ENCODE assay signal across 8 cellular contexts in the genomic region with DNA sequence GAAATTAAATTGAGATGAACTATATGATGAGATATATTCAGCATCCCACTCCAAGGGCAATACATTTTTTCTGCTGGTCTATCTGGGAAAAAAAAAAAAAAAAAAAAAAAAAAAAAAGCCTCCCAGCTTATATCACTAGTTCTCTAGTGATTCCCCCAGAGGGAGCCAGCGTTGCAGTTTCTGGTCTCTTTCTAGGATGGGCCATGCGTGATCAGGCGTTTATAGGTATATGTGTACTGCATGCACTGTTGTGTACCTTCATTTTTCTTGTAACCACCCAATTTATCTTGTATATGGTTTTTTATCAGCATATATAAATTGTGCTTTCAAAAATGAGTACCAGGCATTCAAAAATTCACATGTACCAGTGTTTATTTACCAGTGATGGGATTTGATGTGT. TPM values are rescaled to one million over a fixed set of nuclear protein-coding genes. Genes with fewer than 3 reads are reported as not detected.
DNase-seq lines count a peak whose midpoint lies in the region; ATAC-seq, FAIRE-seq and TF ChIP-seq lines count a peak whose summit lies in the region.

No MANE protein-coding gene starts in this region.

- no peaks in the 10 kb centered on the region for H3K9me3 ChIP-seq in GM12878 (replicated peaks; ENCODE audit: control insufficient read depth, insufficient read depth, low read length)

- 0 out of 2 replicates have a peak, but pooled peaks have one; percentile 36 for TF ChIP-seq RAD21 in GM12878 (IDR thresholded peaks at IDR 0.05; ENCODE audit: insufficient read depth, low read depth, low read length)

- intact Hi-C loops in GM12878 (cut with micrococcal nuclease; ENCODE audit: unreplicated experiment), result no loop called here

- peaks cover 13 to 35% of the 10 kb centered on the region in 2 donors for H3K27me3 Mint-ChIP-seq in natural killer cell treated with Interleukin-12 subunit alpha and Interleukin-12 subunit beta and Interleukin-15 and Interleukin-18, amount 100 ng/mL, for 72 hours

- SMC1A ChIA-PET in GM12878 (lab: Charles Lee; ENCODE audit: uncharacterized antibody, unreplicated experiment), result no interaction called here

- H3K9ac ChIP-seq in GM12878 (ENCODE audit: control insufficient read depth, insufficient read depth, low read length), result no peak overlapping the region

- POLR2A ChIA-PET in GM12878 (lab: Charles Lee), result no interaction called here

- DNase-seq in GM12864 (ENCODE audit: low read depth), result no peak
- peak; percentile 56 for DNase-seq in NB4 (ENCODE audit: low read depth)
- no peak for DNase-seq in GM12878 (ENCODE audit: low read depth, low spot score)
- DNase-seq in natural killer cell treated with Interleukin-12 subunit alpha and Interleukin-12 subunit beta and Interleukin-15 and Interleukin-18, amount 100 ng/mL, for 72 hours (ENCODE audit: low spot score), result no peak
- DNase-seq in RCC 7860 (ENCODE audit: low spot score), result no peak
- DNase-seq in GOT3 (lab: John Stamatoyannopoulos, UW), result no peak

- TF ChIP-seq EP300 in GM12878 (IDR thresholded peaks at IDR 0.05; ENCODE audit: borderline replicate concordance in 1 of 2, control insufficient read depth in 1 of 2, low read depth in 2 of 2, low read length in 2 of 2), result no peak

- RAD21 ChIA-PET in GM12878 (lab: Charles Lee; ENCODE audit: unreplicated experiment), result no interaction called here

- WGBS in GM12878 (ENCODE audit: insufficient coverage, insufficient replicate concordance, low lambda C conversion rate, missing lambda C conversion rate), result 1% methylated on average over 3 of the region's 3 CpGs

- peak; percentile 69 for ATAC-seq in GM12878
- no peak for ATAC-seq in natural killer cell treated with Interleukin-12 subunit alpha and Interleukin-12 subunit beta and Interleukin-15 and Interleukin-18, amount 100 ng/mL, for 72 hours
- ATAC-seq in GM18870 (IDR thresholded peaks at IDR 0.05; ENCODE audit: unreplicated experiment), result no peak

- H3K36me3 Mint-ChIP-seq in natural killer cell treated with Interleukin-12 subunit alpha and Interleukin-12 subunit beta and Interleukin-15 and Interleukin-18, amount 100 ng/mL, for 72 hours, result no peaks in the 10 kb centered on the region

- H3K27ac ChIP-seq in 22Rv1 (no peak overlapping the region), GM12878 (ENCODE audit: control insufficient read depth, insufficient read depth) (no peak overlapping the region)

- H3K4me3 Mint-ChIP-seq in natural killer cell treated with Interleukin-12 subunit alpha and Interleukin-12 subunit beta and Interleukin-15 and Interleukin-18, amount 100 ng/mL, for 72 hours, result no peak overlapping the region

- no peaks in the 10 kb centered on the region for H4K20me1 ChIP-seq in GM12878 (ENCODE audit: control insufficient read depth, insufficient read depth)

- no peaks in the 10 kb centered on the region for H3K9me3 Mint-ChIP-seq in natural killer cell treated with Interleukin-12 subunit alpha and Interleukin-12 subunit beta and Interleukin-15 and Interleukin-18, amount 100 ng/mL, for 72 hours

- in situ Hi-C loops in GM12878 (cut with MboI), result no loop called here

- no TSS peak for BruUV-seq in GM12878 (replicated peaks; lab: Mats Ljungman, UMichigan)

- H3K4me1 ChIP-seq in GM12878 (ENCODE audit: control insufficient read depth, insufficient read depth, low read length), result no peaks in the 10 kb centered on the region

- no peak overlapping the region for H3K27ac Mint-ChIP-seq in natural killer cell treated with Interleukin-12 subunit alpha and Interleukin-12 subunit beta and Interleukin-15 and Interleukin-18, amount 100 ng/mL, for 72 hours

- no peaks in the 10 kb centered on the region for H3K79me2 ChIP-seq in GM12878 (ENCODE audit: control insufficient read depth, insufficient read depth, low read length)

- no peak overlapping the region for H3K4me2 ChIP-seq in GM12878 (ENCODE audit: control insufficient read depth, insufficient read depth)

- peak; percentile 41 for TF ChIP-seq CTCF in 22Rv1 (IDR thresholded peaks at IDR 0.05)
- TF ChIP-seq CTCF in GM12864 (IDR thresholded peaks at IDR 0.05; ENCODE audit: low read depth, low read length, missing control alignments), result peak; percentile 33
- TF ChIP-seq CTCF in NB4 (IDR thresholded peaks at IDR 0.05; ENCODE audit: low read depth, low read length), result peak; percentile 48
- peak in 2 of 3 experiments; percentile 17 to 26; a peak in 1 of 6 replicates for TF ChIP-seq CTCF in GM12878 (IDR thresholded peaks at IDR 0.05 in 2 of 3, conservative IDR thresholded peaks at IDR 0.05 in 1 of 3; ENCODE audit: control insufficient read depth in 2 of 3, extremely low read depth in 1 of 3, insufficient read depth in 1 of 3, low read depth in 3 of 3, low read length in 3 of 3)

- FAIRE-seq in GM12878 (lab: Jason Lieb, UNC), result no peak
- FAIRE-seq in RCC 7860 (lab: Jason Lieb, UNC), result no peak

- no peak overlapping the region for H2AFZ ChIP-seq in GM12878 (ENCODE audit: control insufficient read depth, low read depth, low read length)

- no peak overlapping the region for H3K4me3 ChIP-seq in GM12864 (ENCODE audit: low read depth, low read length)
- no peak overlapping the region for H3K4me3 ChIP-seq in NB4 (ENCODE audit: low read depth, low read length)
- H3K4me3 ChIP-seq in GM12878, result no peak overlapping the region

- no peaks in the 10 kb centered on the region for H3K36me3 ChIP-seq in GM12878 (ENCODE audit: control insufficient read depth in 2 of 2, insufficient read depth in 2 of 2, low read length in 1 of 2)

- no peaks in the 10 kb centered on the region; a peak in 1 of 4 replicates for H3K27me3 ChIP-seq in GM12878 (replicated peaks in 1 of 2; ENCODE audit: control insufficient read depth in 2 of 2, insufficient read depth in 2 of 2, low read length in 1 of 2)

- TF ChIP-seq POLR2A in NB4 (IDR thresholded peaks at IDR 0.05; ENCODE audit: extremely low read depth, insufficient read length) (no peak), GM12878 (IDR thresholded peaks at IDR 0.05; ENCODE audit: low read depth, low read length) (no peak)

- CTCF ChIA-PET in GM12878 (lab: Yijun Ruan, JAX), result interaction anchor here (1.5 to 1.8 kb wide), 2 partner anchors 41 to 42 kb away, joined by 3 to 5 read pairs; no protein-coding TSS in a partner anchor

- H3K4me1 Mint-ChIP-seq in natural killer cell treated with Interleukin-12 subunit alpha and Interleukin-12 subunit beta and Interleukin-15 and Interleukin-18, amount 100 ng/mL, for 72 hours (ENCODE audit: low read depth in 2 of 2), result no peaks in the 10 kb centered on the region

TF ChIP-seq in GM12878, 131 proteins besides CTCF, POLR2A, EP300 and RAD21:
- TF ChIP-seq ZNF384 (IDR thresholded peaks at IDR 0.05; ENCODE audit: borderline replicate concordance, low read depth, low read length), result peak; percentile 73
- TF ChIP-seq, protein P1, sequence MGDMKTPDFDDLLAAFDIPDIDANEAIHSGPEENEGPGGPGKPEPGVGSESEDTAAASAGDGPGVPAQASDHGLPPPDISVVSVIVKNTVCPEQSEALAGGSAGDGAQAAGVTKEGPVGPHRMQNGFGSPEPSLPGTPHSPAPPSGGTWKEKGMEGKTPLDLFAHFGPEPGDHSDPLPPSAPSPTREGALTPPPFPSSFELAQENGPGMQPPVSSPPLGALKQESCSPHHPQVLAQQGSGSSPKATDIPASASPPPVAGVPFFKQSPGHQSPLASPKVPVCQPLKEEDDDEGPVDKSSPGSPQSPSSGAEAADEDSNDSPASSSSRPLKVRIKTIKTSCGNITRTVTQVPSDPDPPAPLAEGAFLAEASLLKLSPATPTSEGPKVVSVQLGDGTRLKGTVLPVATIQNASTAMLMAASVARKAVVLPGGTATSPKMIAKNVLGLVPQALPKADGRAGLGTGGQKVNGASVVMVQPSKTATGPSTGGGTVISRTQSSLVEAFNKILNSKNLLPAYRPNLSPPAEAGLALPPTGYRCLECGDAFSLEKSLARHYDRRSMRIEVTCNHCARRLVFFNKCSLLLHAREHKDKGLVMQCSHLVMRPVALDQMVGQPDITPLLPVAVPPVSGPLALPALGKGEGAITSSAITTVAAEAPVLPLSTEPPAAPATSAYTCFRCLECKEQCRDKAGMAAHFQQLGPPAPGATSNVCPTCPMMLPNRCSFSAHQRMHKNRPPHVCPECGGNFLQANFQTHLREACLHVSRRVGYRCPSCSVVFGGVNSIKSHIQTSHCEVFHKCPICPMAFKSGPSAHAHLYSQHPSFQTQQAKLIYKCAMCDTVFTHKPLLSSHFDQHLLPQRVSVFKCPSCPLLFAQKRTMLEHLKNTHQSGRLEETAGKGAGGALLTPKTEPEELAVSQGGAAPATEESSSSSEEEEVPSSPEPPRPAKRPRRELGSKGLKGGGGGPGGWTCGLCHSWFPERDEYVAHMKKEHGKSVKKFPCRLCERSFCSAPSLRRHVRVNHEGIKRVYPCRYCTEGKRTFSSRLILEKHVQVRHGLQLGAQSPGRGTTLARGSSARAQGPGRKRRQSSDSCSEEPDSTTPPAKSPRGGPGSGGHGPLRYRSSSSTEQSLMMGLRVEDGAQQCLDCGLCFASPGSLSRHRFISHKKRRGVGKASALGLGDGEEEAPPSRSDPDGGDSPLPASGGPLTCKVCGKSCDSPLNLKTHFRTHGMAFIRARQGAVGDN (IDR thresholded peaks at IDR 0.05), result no peak

RNA-seq across cellular contexts. Expression of gene DCDC2C, which starts 35.1 kb away (rescaled TPM):
- not detected in 2 replicates for total RNA-seq in GM12878 (2013; cell fraction: nucleolus; rRNA removed)
- not detected in 2 replicates for total RNA-seq in GM12878 (2014; rRNA removed)
- not detected in 2 replicates for total RNA-seq in GM12878 (2014; rRNA removed; fragmentation: Illumina TruSeq; extraction: Trizol)
- total RNA-seq in GM12878 (2021), result not detected in 2 replicates
- polyA plus RNA-seq in GM12878 (2011; ENCODE audit: low read depth), result not detected
- not detected in 2 replicates for polyA plus RNA-seq in GM12878 (2011; rRNA removed)
- polyA plus RNA-seq in GM12878 (2011; cell fraction: cytosol; rRNA removed), result not detected in 2 replicates
- not detected in 2 replicates for polyA plus RNA-seq in GM12878 (2011; cell fraction: nucleus; rRNA removed)
- polyA plus RNA-seq in GM12878 (2012), result not detected in 2 replicates
- polyA plus RNA-seq in GM12878 (2014; fragmentation: Illumina TruSeq; extraction: Trizol), result not detected in 2 replicates
- not detected for polyA plus RNA-seq in GM12878 (2014; fragmentation: Nextera tagmentation; extraction: Ambion mirVana)
- not detected in 2 replicates for polyA plus RNA-seq in GM12878 (2014; rRNA removed)
- not detected for polyA plus RNA-seq in GM12878 (2016; fragmentation: Nextera tagmentation; extraction: Ambion mirVana)
- polyA minus RNA-seq in GM12878 (2011; rRNA and poly(A)+ RNA removed), result not detected in 2 replicates
- polyA minus RNA-seq in GM12878 (2011; cell fraction: cytosol; rRNA and poly(A)+ RNA removed), result not detected in 2 replicates
- not detected in 2 replicates for polyA minus RNA-seq in GM12878 (2011; cell fraction: nucleus; rRNA and poly(A)+ RNA removed)
- total RNA-seq in natural killer cell treated with Interleukin-12 subunit alpha and Interleukin-12 subunit beta and Interleukin-15 and Interleukin-18, amount 100 ng/mL, for 72 hours, result not detected
